In genomic region chr3:53174346-53175250, GRCh38 we compare ENCODE assay signal across 12 cellular contexts. TPM values are rescaled to one million over a fixed set of nuclear protein-coding genes. Genes with fewer than 3 reads are reported as not detected.
DNase-seq lines count a peak whose midpoint lies in the region; ATAC-seq and TF ChIP-seq lines count a peak whose summit lies in the region.
"Had no signal": no experiment of that assay in that cellular context is flagged by ENCODE, and none has a peak within 500 bp of the region (broad histone marks: within the 10 kb centered on the region; RNA-seq: fewer than 3 reads in every experiment).

No MANE protein-coding gene starts in this region.

- no peak overlapping the region for H4K91ac ChIP-seq in H9 (ENCODE audit: insufficient read length, low read depth, low read length)

- no peak overlapping the region for H3K9ac ChIP-seq in H9 (ENCODE audit: extremely low read depth, insufficient read length, low read length)

- H3T11ph ChIP-seq in H9 (ENCODE audit: low read length): no peak overlapping the region

- no peak overlapping the region for H4K5ac ChIP-seq in H9 (ENCODE audit: insufficient read length, low read depth, low read length)

- peaks cover 0 to 18% (median 8%) of the 10 kb centered on the region in 4 donors for H3K36me3 ChIP-seq in transverse colon

- H3K56ac ChIP-seq in H9 (ENCODE audit: insufficient read length, low read depth, low read length): no peak overlapping the region

- H3K23me2 ChIP-seq in H9 (ENCODE audit: insufficient read length, low read depth, low read length, poor library complexity, severe bottlenecking): no peaks in the 10 kb centered on the region

- H3K27me3 Mint-ChIP-seq in H9 (ENCODE audit: low read depth) (no peaks in the 10 kb centered on the region), nephron progenitor cell (ENCODE audit: low read depth, poor library complexity) (no peaks in the 10 kb centered on the region)
- H3K27me3 Mint-ChIP-seq: activated CD8-positive, alpha-beta T cell treated with anti-CD3 and anti-CD28 coated beads for 36 hours had no signal

- intact Hi-C loops in transverse colon (cut with DNase I; ENCODE audit: low total_unique reads): no loop called here

- no peak overlapping the region for H3K27ac ChIP-seq in H9 (ENCODE audit: insufficient read length, low read depth, low read length)
- H3K27ac ChIP-seq in transverse colon: peak overlapping the region in 2 of 4 donors; percentile 6 to 71
- H3K27ac ChIP-seq: SK-N-MC had no signal

- H2BK15ac ChIP-seq in H9 (ENCODE audit: low read depth, low read length): no peak overlapping the region

- no peaks in the 10 kb centered on the region for H3K9me3 Mint-ChIP-seq in H9
- H3K9me3 Mint-ChIP-seq in nephron progenitor cell: no peaks in the 10 kb centered on the region
- H3K9me3 Mint-ChIP-seq: activated CD8-positive, alpha-beta T cell treated with anti-CD3 and anti-CD28 coated beads for 36 hours had no signal

- no peak overlapping the region for H3K4ac ChIP-seq in H9 (ENCODE audit: low read depth, low read length)

- H2AK5ac ChIP-seq in H9 (ENCODE audit: insufficient read length, low read length): no peak overlapping the region

- no peak overlapping the region for H2BK20ac ChIP-seq in H9 (ENCODE audit: low read depth, low read length, poor library complexity, severe bottlenecking)

- H3K23ac ChIP-seq in H9 (ENCODE audit: insufficient read length, low read depth, low read length): no peak overlapping the region

- H3K4me1 Mint-ChIP-seq in H9 (peaks cover 27 to 34% of the 10 kb centered on the region in 2 experiments), nephron progenitor cell (peaks cover 41% of the 10 kb centered on the region)

- no peak overlapping the region for H4K8ac ChIP-seq in H9 (replicated peaks; ENCODE audit: insufficient read length, low read depth, low read length)

- no peaks in the 10 kb centered on the region; the same call in 1 of the 2 replicates for H3K79me2 ChIP-seq in H9 (ENCODE audit: insufficient read depth, low read length)

- no peak overlapping the region for H3K18ac ChIP-seq in H9 (ENCODE audit: insufficient read length, low read depth, low read length)

- ATAC-seq in GM18870 (IDR thresholded peaks at IDR 0.05; ENCODE audit: unreplicated experiment): peak; percentile 33
- ATAC-seq in HG03460 (IDR thresholded peaks at IDR 0.05; ENCODE audit: unreplicated experiment): peak; percentile 40
- ATAC-seq: activated CD8-positive, alpha-beta T cell treated with anti-CD3 and anti-CD28 coated beads for 36 hours had no signal

- no peaks in the 10 kb centered on the region for H4K20me1 ChIP-seq in H9 (ENCODE audit: control insufficient read depth, insufficient read depth, insufficient read length)

- WGBS in H9 (ENCODE audit: extremely low coverage, insufficient read length, low lambda C conversion rate): no CpG with 5 or more reads among the region's 9 CpGs
- 78% methylated on average over 9 of the region's 9 CpGs; no CpG with 5 or more reads in 1 of the 2 donors for WGBS in transverse colon (ENCODE audit: low coverage in 1 of 2), 2 donors

- TF ChIP-seq CTCF in H9 (conservative IDR thresholded peaks at IDR 0.05) (no peak), transverse colon (IDR thresholded peaks at IDR 0.05) (no peak), nephron progenitor cell (IDR thresholded peaks at IDR 0.05) (no peak)

- H3K4me2 ChIP-seq in H9 (ENCODE audit: insufficient read depth, insufficient read length, low read length): no peak overlapping the region

- no peak overlapping the region for H2BK5ac ChIP-seq in H9 (ENCODE audit: insufficient read length, low read length)

- H3K27me3 ChIP-seq in H9 (ENCODE audit: insufficient read depth, low read length) (no peaks in the 10 kb centered on the region), transverse colon (no peaks in the 10 kb centered on the region)

- peaks cover 0 to 12% (median 11%) of the 10 kb centered on the region in 3 experiments; a peak in 5 of 7 replicates for H3K36me3 Mint-ChIP-seq in H9 (ENCODE audit: insufficient read depth in 1 of 3, low read depth in 3 of 3)
- peaks cover 15% of the 10 kb centered on the region for H3K36me3 Mint-ChIP-seq in nephron progenitor cell (ENCODE audit: low read depth)

- H3K4me3 Mint-ChIP-seq in H9 (no peak overlapping the region), nephron progenitor cell (no peak overlapping the region)
- H3K4me3 Mint-ChIP-seq: activated CD8-positive, alpha-beta T cell treated with anti-CD3 and anti-CD28 coated beads for 36 hours had no signal

- H2BK120ac ChIP-seq in H9 (ENCODE audit: low read depth, low read length, poor library complexity, severe bottlenecking): no peak overlapping the region

- no peak for TF ChIP-seq POLR2A in transverse colon (IDR thresholded peaks at IDR 0.05)

- peak overlapping the region in 2 of 3 experiments; percentile 77 to 81; a peak in 1 of 7 replicates for H3K27ac Mint-ChIP-seq in H9
- H3K27ac Mint-ChIP-seq in nephron progenitor cell: no peak overlapping the region
- H3K27ac Mint-ChIP-seq: activated CD8-positive, alpha-beta T cell treated with anti-CD3 and anti-CD28 coated beads for 36 hours had no signal

- H3K4me1 ChIP-seq in H9 (ENCODE audit: insufficient read depth, low read length) (peaks cover 6% of the 10 kb centered on the region; the same call in 1 of the 2 replicates), transverse colon (peaks cover 0 to 23% (median 9%) of the 10 kb centered on the region in 4 donors)

- no peak overlapping the region for H3K4me3 ChIP-seq in transverse colon
- H3K4me3 ChIP-seq: SK-N-MC had no signal

- in situ Hi-C loops in transverse colon (cut with MboI; ENCODE audit: low pct_ligation_motif_present in 1 of 4, low pct_unique_long_range_greater_than_20kb in 1 of 4, low sequenced_read_pairs in 3 of 4): no loop called here

- H3K9me3 ChIP-seq in H9 (ENCODE audit: control insufficient read depth, low read depth, low read length): no peaks in the 10 kb centered on the region
- H3K9me3 ChIP-seq in transverse colon: no peaks in the 10 kb centered on the region

- H3K79me1 ChIP-seq in H9 (ENCODE audit: insufficient read depth, low read depth, low read length, poor library complexity, severe bottlenecking): no peaks in the 10 kb centered on the region

- TF ChIP-seq EP300 in transverse colon (IDR thresholded peaks at IDR 0.05; ENCODE audit: low read depth): no peak

- H2AFZ ChIP-seq in H9 (ENCODE audit: low read length): no peak overlapping the region

- H2BK12ac ChIP-seq in H9 (ENCODE audit: insufficient read length, low read depth, low read length): no peak overlapping the region

- no peak for DNase-seq in H9
- DNase-seq in transverse colon: peak; percentile 47
- no peak for DNase-seq in SHP77 treated with DMSO at 0.1 percent for 48 hours (lab: John Stamatoyannopoulos, UW)
- DNase-seq in nephron progenitor cell: no peak
- DNase-seq in NCI-H2196 treated with DMSO at 0.1 percent for 48 hours (lab: John Stamatoyannopoulos, UW; ENCODE audit: unreplicated experiment): no peak
- DNase-seq: activated CD8-positive, alpha-beta T cell treated with anti-CD3 and anti-CD28 coated beads for 36 hours; effector CD8-positive, alpha-beta T cell; midbrain; NCI-H446 treated with DMSO at 0.1 percent for 48 hours had no signal

- H3K14ac ChIP-seq in H9 (ENCODE audit: insufficient read depth, low read length): no peak overlapping the region

RNA-seq across cellular contexts. Expression of gene PRKCD, which starts 13.6 kb away (rescaled TPM):
- total RNA-seq in H9 (2021) (23.7 and 24.9 TPM in 2 replicates), transverse colon (10 to 100 TPM; 43.8 to 78.9 (median 55.9) TPM)

RNA-seq across cellular contexts. Expression of gene RFT1, which starts 44.4 kb away (rescaled TPM):
- total RNA-seq in H9 (2021): 24.1 and 26.2 TPM in 2 replicates
- total RNA-seq in transverse colon: 10 to 100 TPM in 1 of 4 donors, 1 to 10 TPM in 3; 2.2 to 10.3 (median 8.5) TPM
